In genomic region chr7:77329466-77330168, GRCh38 we compare ENCODE assay signal across 10 cellular contexts.
A peak's percentile ranks its signal among the peaks of the same experiment; 100 is the strongest.
DNase-seq lines count a peak whose midpoint lies in the region; ATAC-seq and TF ChIP-seq lines count a peak whose summit lies in the region.
"Had no signal": no experiment of that assay in that cellular context is flagged by ENCODE, and none has a peak within 500 bp of the region (broad histone marks: within the 10 kb centered on the region; RNA-seq: fewer than 3 reads in every experiment).

No MANE protein-coding gene starts in this region.

- no peaks in the 10 kb centered on the region for H3K9me3 Mint-ChIP-seq in CD14-positive monocyte

- TF ChIP-seq CTCF in CD14-positive monocyte (IDR thresholded peaks at IDR 0.05): no peak
- no peak for TF ChIP-seq CTCF in OCI-LY3 (IDR thresholded peaks at IDR 0.05; ENCODE audit: low read depth, low read length)

- no peaks in the 10 kb centered on the region for H3K27me3 ChIP-seq in OCI-LY3 (ENCODE audit: low read depth, low read length)
- H3K27me3 ChIP-seq in muscle layer of colon (ENCODE audit: control insufficient read depth in 1 of 2, insufficient read depth in 2 of 2, low read length in 2 of 2): no peaks in the 10 kb centered on the region
- H3K27me3 ChIP-seq: dorsolateral prefrontal cortex had no signal

- peaks cover 61% of the 10 kb centered on the region for H3K4me1 Mint-ChIP-seq in CD14-positive monocyte

- peak overlapping the region in 1 of 2 donors; percentile 35 for H3K4me3 Mint-ChIP-seq in CD14-positive monocyte

- H3K4me2 ChIP-seq in OCI-LY3 (ENCODE audit: low read length): peak overlapping the region; percentile 99

- DNase-seq in CD14-positive monocyte (ENCODE audit: low spot score): no peak
- DNase-seq in caudate nucleus (lab: John Stamatoyannopoulos, UW): no peak
- no peak for DNase-seq in SW 1271 (lab: John Stamatoyannopoulos, UW)
- DNase-seq in NCI-H82 treated with DMSO at 0.1 percent for 48 hours (lab: John Stamatoyannopoulos, UW; ENCODE audit: unreplicated experiment): no peak
- no peak for DNase-seq in A172 (ENCODE audit: low spot score)
- DNase-seq: dorsolateral prefrontal cortex had no signal

- H3K9me3 ChIP-seq in OCI-LY3 (ENCODE audit: insufficient read depth, low read length): no peaks in the 10 kb centered on the region
- no peaks in the 10 kb centered on the region for H3K9me3 ChIP-seq in muscle layer of colon (ENCODE audit: low read length)

- H4K20me1 ChIP-seq in OCI-LY3 (ENCODE audit: insufficient read depth, low read length): no peaks in the 10 kb centered on the region

- ATAC-seq in GM21515 (IDR thresholded peaks at IDR 0.05; ENCODE audit: unreplicated experiment): peak; percentile 22
- ATAC-seq: Panc1 had no signal

- H2AFZ ChIP-seq in OCI-LY3 (ENCODE audit: low read depth, low read length): no peak overlapping the region

- peak overlapping the region; percentile 74 to 94 (median 90) for H3K27ac Mint-ChIP-seq in CD14-positive monocyte

- peaks cover 60% of the 10 kb centered on the region for H3K4me1 ChIP-seq in OCI-LY3 (ENCODE audit: low read length)
- H3K4me1 ChIP-seq in muscle layer of colon (ENCODE audit: insufficient read depth, low read length): peaks cover 56% of the 10 kb centered on the region

- H3K27ac ChIP-seq in OCI-LY3 (ENCODE audit: low read length): peak overlapping the region; percentile 94
- peak overlapping the region; percentile 33 for H3K27ac ChIP-seq in muscle layer of colon (ENCODE audit: low read depth, low read length)
- H3K27ac ChIP-seq in caudate nucleus (ENCODE audit: low read depth, low read length): no peak overlapping the region

- no peaks in the 10 kb centered on the region for H3K79me2 ChIP-seq in OCI-LY3 (ENCODE audit: low read length)

- peaks cover 0 to 2% (median 1%) of the 10 kb centered on the region in 3 donors for H3K27me3 Mint-ChIP-seq in CD14-positive monocyte (ENCODE audit: low read depth in 3 of 3)

- peaks cover 42 to 50% of the 10 kb centered on the region in 2 donors for H3K36me3 Mint-ChIP-seq in CD14-positive monocyte

- H3K4me3 ChIP-seq in OCI-LY3 (ENCODE audit: low read length): peak overlapping the region; percentile 66
- no peak overlapping the region for H3K4me3 ChIP-seq in muscle layer of colon (ENCODE audit: low read depth in 1 of 2, low read length in 2 of 2)
- H3K4me3 ChIP-seq: dorsolateral prefrontal cortex had no signal

- peak overlapping the region; percentile 73 for H3K9ac ChIP-seq in OCI-LY3 (ENCODE audit: low read length)
- no peak overlapping the region for H3K9ac ChIP-seq in muscle layer of colon (ENCODE audit: low read length)

- H3K36me3 ChIP-seq in OCI-LY3 (replicated peaks; ENCODE audit: low read depth, low read length) (no peaks in the 10 kb centered on the region), muscle layer of colon (ENCODE audit: insufficient read depth, low read length) (no peaks in the 10 kb centered on the region)

- intact Hi-C loops in CD14-positive monocyte (cut with micrococcal nuclease): loop anchor here (5.0 to 10.0 kb wide), 3 partner anchors 65 to 207 kb away; partner anchors contain the start of gene CCDC146 (in 1 of the 2)
